Comparison of ENCODE assay signal across 8 cellular contexts in the genomic region with DNA sequence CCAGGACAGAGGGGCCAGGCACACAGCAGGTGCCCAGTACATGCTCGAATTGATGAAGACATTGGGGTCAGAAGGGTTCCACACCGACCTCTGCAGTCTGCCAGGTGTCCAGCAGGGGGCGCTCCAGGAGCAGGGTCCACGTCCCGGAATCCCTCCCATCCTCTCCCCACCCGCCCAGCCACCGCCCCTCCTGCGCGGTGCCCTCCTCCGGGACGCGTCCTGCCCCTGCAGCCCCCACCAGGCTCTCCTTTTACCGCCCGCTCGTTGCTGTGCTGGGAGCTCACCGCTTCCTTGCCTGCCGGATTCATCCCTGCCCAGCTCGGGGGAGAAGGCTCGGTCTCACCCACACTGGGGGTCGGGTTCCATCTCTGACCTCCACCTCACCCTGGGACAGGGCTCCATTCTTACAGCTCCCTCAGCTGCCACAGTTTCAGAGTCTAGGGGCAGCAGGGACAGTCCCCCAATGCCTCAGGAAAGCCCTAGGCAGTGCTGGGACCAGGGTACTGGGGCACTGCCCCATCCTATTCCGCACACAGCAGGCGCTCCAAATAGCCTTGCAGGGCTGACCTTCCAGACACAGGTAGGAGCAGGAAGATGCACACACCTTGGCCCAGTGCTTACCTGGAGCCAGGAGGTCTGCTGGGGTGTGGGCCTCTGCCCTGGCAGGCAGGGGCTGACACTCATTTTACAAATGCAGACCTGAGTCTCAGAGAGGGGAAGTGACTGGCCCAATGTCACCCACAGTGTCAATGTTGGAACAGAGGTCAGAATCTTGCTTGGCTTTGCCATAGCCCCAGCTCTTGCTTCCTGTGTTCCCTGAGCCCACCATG. TPM values are rescaled to one million over a fixed set of nuclear protein-coding genes. Genes with fewer than 3 reads are reported as not detected.
DNase-seq lines count a peak whose midpoint lies in the region; ATAC-seq and TF ChIP-seq lines count a peak whose summit lies in the region.

No MANE protein-coding gene starts in this region.

- ATAC-seq in HG03175 (IDR thresholded peaks at IDR 0.05; ENCODE audit: unreplicated experiment) (peak; percentile 45), HG02970 (IDR thresholded peaks at IDR 0.05; ENCODE audit: low FRiP score, unreplicated experiment) (no peak)

- no peak overlapping the region for H3K27ac ChIP-seq in DOHH2 (ENCODE audit: low read depth, low read length)
- H3K27ac ChIP-seq in trophoblast cell (ENCODE audit: low read depth, low read length) = no peak overlapping the region
- H3K27ac ChIP-seq in uterus = no peak overlapping the region

- no peak overlapping the region for H2AFZ ChIP-seq in trophoblast cell (ENCODE audit: insufficient read depth, low read length, poor library complexity)

- H4K8ac ChIP-seq in trophoblast cell (ENCODE audit: low read depth, low read length) = no peak overlapping the region

- no peak overlapping the region for H4K12ac ChIP-seq in trophoblast cell (ENCODE audit: low read depth, low read length)

- H3K27me3 ChIP-seq in DOHH2 (ENCODE audit: control insufficient read depth, low read length) (no peaks in the 10 kb centered on the region; the same call in 1 of the 2 replicates), trophoblast cell (ENCODE audit: insufficient read depth, low read length) (no peaks in the 10 kb centered on the region), uterus (no peaks in the 10 kb centered on the region)

- no peaks in the 10 kb centered on the region for H3K79me2 ChIP-seq in DOHH2 (ENCODE audit: control insufficient read depth, low read length)
- H3K79me2 ChIP-seq in trophoblast cell (ENCODE audit: control insufficient read depth, insufficient read depth, low read length, poor library complexity) = no peaks in the 10 kb centered on the region

- no peaks in the 10 kb centered on the region for H4K20me1 ChIP-seq in DOHH2 (ENCODE audit: control insufficient read depth, insufficient read depth, low read depth, low read length)

- H2BK120ac ChIP-seq in trophoblast cell (ENCODE audit: insufficient read depth, low read length, poor library complexity) = no peak overlapping the region

- H3K4me2 ChIP-seq in DOHH2 (ENCODE audit: low read length) = no peak overlapping the region
- H3K4me2 ChIP-seq in trophoblast cell (ENCODE audit: low read length) = peak overlapping the region; percentile 59

- no peaks in the 10 kb centered on the region for H3K79me1 ChIP-seq in trophoblast cell (ENCODE audit: low read length)

- no peak overlapping the region for H3K23ac ChIP-seq in trophoblast cell (ENCODE audit: low read length)

- H4K91ac ChIP-seq in trophoblast cell (ENCODE audit: low read depth, low read length) = no peak overlapping the region

- H3F3A ChIP-seq in DOHH2 (ENCODE audit: control insufficient read depth, insufficient read depth) = no peaks in the 10 kb centered on the region

- no peak for TF ChIP-seq POLR2A in uterus (IDR thresholded peaks at IDR 0.05)

- H2BK5ac ChIP-seq in trophoblast cell (ENCODE audit: low read depth, low read length, poor library complexity) = no peak overlapping the region

- H3K14ac ChIP-seq in trophoblast cell (ENCODE audit: low read length) = no peak overlapping the region

- no peak overlapping the region for H2BK12ac ChIP-seq in trophoblast cell (ENCODE audit: low read length)

- no peaks in the 10 kb centered on the region for H3K9me3 ChIP-seq in DOHH2 (ENCODE audit: control insufficient read depth, insufficient read depth, low read length)
- no peaks in the 10 kb centered on the region for H3K9me3 ChIP-seq in trophoblast cell (ENCODE audit: insufficient read depth, low read depth, low read length)
- no peaks in the 10 kb centered on the region for H3K9me3 ChIP-seq in uterus

- H3K4me3 ChIP-seq in DOHH2 (ENCODE audit: low read length) (no peak overlapping the region), trophoblast cell (ENCODE audit: low read depth, low read length) (no peak overlapping the region), uterus (no peak overlapping the region)

- peak; percentile 68 for DNase-seq in RPMI8226
- DNase-seq in activated effector memory CD4-positive, alpha-beta T cell treated with anti-CD3 and anti-CD28 coated beads, Interleukin-2, amount 50 U/mL, for 16 hours = peak; percentile 91
- DNase-seq in glomerular visceral epithelial cell (ENCODE audit: extremely low spot score) = peak; percentile 51
- DNase-seq in trophoblast cell = peak; percentile 24 to 72
- peak; percentile 70 to 73 for DNase-seq in uterus

- intact Hi-C loops in uterus (cut with DNase I; ENCODE audit: low total_unique reads) = no loop called here

- TF ChIP-seq CTCF in DOHH2 (IDR thresholded peaks at IDR 0.05; ENCODE audit: low read depth, low read length, poor library complexity, severe bottlenecking) = peak; percentile 81
- peak; percentile 72 to 98 (median 86) for TF ChIP-seq CTCF in uterus (IDR thresholded peaks at IDR 0.05)

- no peaks in the 10 kb centered on the region for H3K9me2 ChIP-seq in DOHH2 (replicated peaks; ENCODE audit: control insufficient read depth, low read length)

- H2AK5ac ChIP-seq in trophoblast cell (ENCODE audit: low read length) = no peak overlapping the region

- no peak overlapping the region for H3K9ac ChIP-seq in trophoblast cell (ENCODE audit: low read length)

- no peak overlapping the region for H3K18ac ChIP-seq in trophoblast cell (ENCODE audit: low read length)

- H3K4me1 ChIP-seq in DOHH2 (ENCODE audit: control insufficient read depth, low read length) (no peaks in the 10 kb centered on the region), trophoblast cell (ENCODE audit: control insufficient read depth in 1 of 2, insufficient read depth in 2 of 2, low read length in 2 of 2) (no peaks in the 10 kb centered on the region), uterus (no peaks in the 10 kb centered on the region)

- no CpG with 5 or more reads among the region's 22 CpGs for WGBS in trophoblast cell (ENCODE audit: extremely low coverage, insufficient coverage, insufficient read length)

- no peak overlapping the region for H3K4ac ChIP-seq in trophoblast cell (ENCODE audit: low read depth, low read length)

- H3K36me3 ChIP-seq in DOHH2 (ENCODE audit: control insufficient read depth, low read length) (no peaks in the 10 kb centered on the region), trophoblast cell (ENCODE audit: control insufficient read depth in 1 of 2, insufficient read depth in 2 of 2, low read length in 2 of 2) (no peaks in the 10 kb centered on the region), uterus (no peaks in the 10 kb centered on the region)

RNA-seq across cellular contexts. Expression of gene GRIP2, which starts 31.0 kb away (rescaled TPM):
- polyA plus RNA-seq in trophoblast cell (2013) = 0.19 and 0.23 TPM in 2 replicates
- total RNA-seq in uterus = 1 to 10 TPM in 3 of 4 donors, under 1 TPM in 1; 0.77 to 8.0 (median 2.1) TPM
